22 cellular contexts compared by ENCODE assay signal in the genomic region with DNA sequence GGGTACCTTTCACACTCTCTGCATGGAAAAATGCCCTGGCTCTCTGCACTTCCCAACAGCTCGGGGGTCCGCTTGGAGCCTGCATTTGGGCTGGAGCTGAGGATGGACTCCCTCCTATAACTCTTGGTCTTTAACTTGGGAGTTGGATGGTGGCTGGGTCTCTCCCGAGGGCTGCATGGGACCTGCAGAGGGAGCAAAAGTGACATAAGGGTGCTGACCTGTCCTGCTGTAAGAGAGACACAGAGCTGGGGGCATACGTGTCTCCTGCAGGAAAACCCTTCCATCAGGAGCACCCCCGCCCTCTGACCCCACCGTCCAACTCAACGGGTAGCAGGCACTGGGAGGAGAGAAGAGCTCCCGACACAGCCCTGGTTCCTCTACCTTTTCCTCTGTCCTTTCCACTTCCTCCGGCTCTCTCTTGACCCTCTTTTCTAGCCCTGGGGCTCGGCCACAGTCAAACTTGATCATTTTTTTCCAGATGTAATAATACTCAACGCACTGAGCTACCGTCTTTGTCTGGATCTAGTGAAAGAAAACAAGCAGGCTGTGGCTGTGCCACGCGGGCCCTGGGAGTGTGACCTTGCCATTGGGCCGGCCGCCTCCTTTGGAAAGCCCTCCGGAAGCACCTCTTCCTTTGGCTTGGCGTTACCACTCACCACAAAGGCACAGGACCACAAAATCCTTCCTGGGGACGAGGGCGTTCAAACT. TPM values are rescaled to one million over a fixed set of nuclear protein-coding genes. Genes with fewer than 3 reads are reported as not detected.
DNase-seq lines count a peak whose midpoint lies in the region; ATAC-seq, FAIRE-seq and TF ChIP-seq lines count a peak whose summit lies in the region.
"Had no signal": no experiment of that assay in that cellular context is flagged by ENCODE, and none has a peak within 500 bp of the region (broad histone marks: within the 10 kb centered on the region; RNA-seq: fewer than 3 reads in every experiment).

No MANE protein-coding gene starts in this region.

- no peak for TF ChIP-seq RAD21 in A549 (conservative IDR thresholded peaks at IDR 0.05 in 1 of 2, IDR thresholded peaks at IDR 0.05 in 1 of 2)

- H3K36me3 Mint-ChIP-seq in GM23338 (ENCODE audit: low read depth): no peaks in the 10 kb centered on the region
- no peaks in the 10 kb centered on the region for H3K36me3 Mint-ChIP-seq in endodermal cell (ENCODE audit: low read depth)
- no peaks in the 10 kb centered on the region for H3K36me3 Mint-ChIP-seq in neural crest cell (ENCODE audit: low read depth)
- H3K36me3 Mint-ChIP-seq: activated naive CD4-positive, alpha-beta T cell treated with anti-CD3 and anti-CD28 coated beads, Interleukin-2, amount 50 U/mL, for 72 hours; CD4-positive, CD25-positive, alpha-beta regulatory T cell; WTC11 had no signal

- H3K36me3 ChIP-seq in GM23338 (ENCODE audit: insufficient read depth): no peaks in the 10 kb centered on the region
- H3K36me3 ChIP-seq in endodermal cell (ENCODE audit: control insufficient read depth, insufficient read depth, low read length): no peaks in the 10 kb centered on the region

- H3K4me3 Mint-ChIP-seq in GM23338: no peak overlapping the region; the same call in 2 of the 3 replicates
- no peak overlapping the region for H3K4me3 Mint-ChIP-seq in endodermal cell
- H3K4me3 Mint-ChIP-seq in neural crest cell: no peak overlapping the region
- H3K4me3 Mint-ChIP-seq: activated CD4-positive, alpha-beta memory T cell treated with anti-CD3 and anti-CD28 coated beads, Interleukin-2, amount 10 ng/mL, durations not matched to agents 7 days and 5 days; activated T-cell treated with anti-CD3 and anti-CD28 coated beads, Interleukin-2, amount 50 U/mL, for 4 hours; CD4-positive, CD25-positive, alpha-beta regulatory T cell; WTC11 had no signal

- no peak for TF ChIP-seq EP300 in A549 (IDR thresholded peaks at IDR 0.05)

- H3K9me3 ChIP-seq in A549 (no peaks in the 10 kb centered on the region), endodermal cell (ENCODE audit: control insufficient read depth, low read length) (no peaks in the 10 kb centered on the region)

- POLR2A ChIA-PET in A549 (lab: Yijun Ruan, JAX): no interaction called here

- H3K27ac ChIP-seq in A549 (peak overlapping the region in 1 of 2 experiments; percentile 4; a peak in 1 of 6 replicates), GM23338 (ENCODE audit: low read depth) (no peak overlapping the region), endodermal cell (ENCODE audit: low read depth, low read length) (no peak overlapping the region)

- H4K20me1 ChIP-seq in GM23338 (replicated peaks; ENCODE audit: insufficient read depth): no peaks in the 10 kb centered on the region

- no peak for TF ChIP-seq POLR2A in A549 (IDR thresholded peaks at IDR 0.05; ENCODE audit: low read length)

- H3K27me3 ChIP-seq in GM23338 (ENCODE audit: insufficient read depth): no peaks in the 10 kb centered on the region
- no peaks in the 10 kb centered on the region for H3K27me3 ChIP-seq in endodermal cell (ENCODE audit: control insufficient read depth, insufficient read depth, low read length, poor library complexity, severe bottlenecking)

- no peaks in the 10 kb centered on the region for H3K79me2 ChIP-seq in GM23338 (replicated peaks; ENCODE audit: insufficient read depth)

- H3K27me3 Mint-ChIP-seq in GM23338 (ENCODE audit: insufficient read depth, low read depth, poor library complexity) (peaks cover 10% of the 10 kb centered on the region), endodermal cell (ENCODE audit: insufficient read depth) (no peaks in the 10 kb centered on the region), neural crest cell (ENCODE audit: low read depth) (peaks cover 21% of the 10 kb centered on the region)

- peak overlapping the region; percentile 87; the same call in 1 of the 2 replicates for H2AFZ ChIP-seq in GM23338

- no peak overlapping the region for H3K27ac Mint-ChIP-seq in GM23338
- no peak overlapping the region for H3K27ac Mint-ChIP-seq in endodermal cell
- peak overlapping the region; percentile 60 for H3K27ac Mint-ChIP-seq in neural crest cell (ENCODE audit: unreplicated experiment)
- H3K27ac Mint-ChIP-seq: activated CD4-positive, alpha-beta memory T cell treated with anti-CD3 and anti-CD28 coated beads, Interleukin-2, amount 10 ng/mL, durations not matched to agents 7 days and 5 days; activated naive CD4-positive, alpha-beta T cell treated with anti-CD3 and anti-CD28 coated beads, Interleukin-2, amount 50 U/mL, for 72 hours; CD4-positive, CD25-positive, alpha-beta regulatory T cell; WTC11 had no signal

- H3K4me1 Mint-ChIP-seq in GM23338: peaks cover 6% of the 10 kb centered on the region; the same call in 2 of the 3 replicates
- peaks cover 22% of the 10 kb centered on the region for H3K4me1 Mint-ChIP-seq in endodermal cell
- H3K4me1 Mint-ChIP-seq in neural crest cell: peaks cover 5% of the 10 kb centered on the region

- CTCF ChIA-PET in A549 (lab: Yijun Ruan, JAX): interaction anchor here (0.6 to 4.9 kb wide), 10 partner anchors 8 to 176 kb away, joined by 3 to 24 read pairs (median 6); a partner anchor contains a TSS

- no peaks in the 10 kb centered on the region; the same call in 1 of the 2 replicates for H3F3A ChIP-seq in GM23338 (replicated peaks; ENCODE audit: low read depth)

- 0 out of 3 replicates have a peak overlapping the region, but pooled peaks have one; percentile 14 for H3K4me2 ChIP-seq in A549
- no peak overlapping the region for H3K4me2 ChIP-seq in GM23338
- H3K4me2 ChIP-seq: smooth muscle cell had no signal

- TF ChIP-seq CTCF in A549 (IDR thresholded peaks at IDR 0.05) (no peak), GM23338 (conservative IDR thresholded peaks at IDR 0.05; ENCODE audit: low read depth in 2 of 2) (peak in 1 of 2 experiments; percentile 47; a peak in 2 of 4 replicates), endodermal cell (conservative IDR thresholded peaks at IDR 0.05) (peak; percentile 29), neural crest cell (conservative IDR thresholded peaks at IDR 0.05) (no peak)

- DNase-seq in A549 (ENCODE audit: low read depth in 1 of 2, low spot score in 1 of 2) (no peak), GM23338 (ENCODE audit: low spot score) (no peak), endodermal cell (no peak), neural crest cell (ENCODE audit: low read depth, low spot score) (no peak), midbrain (lab: John Stamatoyannopoulos, UW) (no peak), dedifferentiated amniotic fluid mesenchymal stem cell (ENCODE audit: extremely low spot score) (no peak)
- DNase-seq: activated CD4-positive, alpha-beta memory T cell treated with anti-CD3 and anti-CD28 coated beads, Interleukin-2, amount 10 ng/mL, durations not matched to agents 7 days and 5 days; activated T-cell treated with anti-CD3 and anti-CD28 coated beads, Interleukin-2, amount 50 U/mL, for 4 hours; CD4-positive, CD25-positive, alpha-beta regulatory T cell; DMS153; NCI-H1930; NCI-H446 treated with DMSO at 0.1 percent for 48 hours; RPMI8226; stimulated activated CD4-positive, alpha-beta T cell treated with anti-CD3 and anti-CD28 coated beads, Interleukin-4, amount 100 ng/mL, for 24 hours had no signal

- H3K4me3 ChIP-seq in A549: no peak overlapping the region
- no peak overlapping the region for H3K4me3 ChIP-seq in GM23338
- no peak overlapping the region for H3K4me3 ChIP-seq in endodermal cell (ENCODE audit: low read length)
- H3K4me3 ChIP-seq: smooth muscle cell had no signal

- FAIRE-seq in A549 (lab: Jason Lieb, UNC): no peak
- FAIRE-seq: GM12892 had no signal

- H3K9ac ChIP-seq in endodermal cell (ENCODE audit: extremely low read depth, low read length, poor library complexity, severe bottlenecking): no peak overlapping the region

- WGBS in A549 (ENCODE audit: missing lambda C conversion rate): 73% methylated on average over 20 of the region's 20 CpGs
- WGBS in endodermal cell (ENCODE audit: insufficient coverage in 1 of 2, insufficient read length in 1 of 2), 2 experiments: 88% methylated on average over 18 to 20 of the region's 20 CpGs

- H3K9me2 ChIP-seq in GM23338 (ENCODE audit: insufficient read depth): no peaks in the 10 kb centered on the region

- H3K4me1 ChIP-seq in A549 (peaks cover 7% of the 10 kb centered on the region; the same call in 1 of the 3 replicates), GM23338 (ENCODE audit: insufficient read depth) (no peaks in the 10 kb centered on the region; the same call in 1 of the 2 replicates), endodermal cell (ENCODE audit: control insufficient read depth, insufficient read depth, low read length) (peaks cover 8% of the 10 kb centered on the region)

- ATAC-seq in A549 (peak; percentile 45 to 51; a peak in 3 of 6 replicates), GM23338 (no peak; the same call in 2 of the 3 replicates), GM18502 (IDR thresholded peaks at IDR 0.05; ENCODE audit: poor library complexity, unreplicated experiment) (no peak), HG02885 (IDR thresholded peaks at IDR 0.05; ENCODE audit: poor library complexity, unreplicated experiment) (no peak)
- ATAC-seq: activated naive CD4-positive, alpha-beta T cell treated with anti-CD3 and anti-CD28 coated beads, Interleukin-2, amount 50 U/mL, for 72 hours; activated T-cell treated with anti-CD3 and anti-CD28 coated beads, Interleukin-2, amount 50 U/mL, for 4 hours; HCT116; WTC11 had no signal

- H3K9me3 Mint-ChIP-seq in GM23338: no peaks in the 10 kb centered on the region
- H3K9me3 Mint-ChIP-seq in endodermal cell: no peaks in the 10 kb centered on the region
- H3K9me3 Mint-ChIP-seq in neural crest cell: no peaks in the 10 kb centered on the region
- H3K9me3 Mint-ChIP-seq: activated CD4-positive, alpha-beta memory T cell treated with anti-CD3 and anti-CD28 coated beads, Interleukin-2, amount 10 ng/mL, durations not matched to agents 7 days and 5 days; activated naive CD4-positive, alpha-beta T cell treated with anti-CD3 and anti-CD28 coated beads, Interleukin-2, amount 50 U/mL, for 72 hours; activated T-cell treated with anti-CD3 and anti-CD28 coated beads, Interleukin-2, amount 50 U/mL, for 4 hours; WTC11 had no signal

RNA-seq across cellular contexts. Expression of a gene that starts 6.8 kb away (rescaled TPM):
- 69.6 and 74.3 TPM in 2 replicates for polyA plus RNA-seq in A549 (2011; rRNA removed)
- 111 and 125 TPM in 2 replicates for polyA plus RNA-seq in A549 (2012; cell fraction: cytosol; rRNA removed)
- polyA plus RNA-seq in A549 (2012; cell fraction: nucleus; rRNA removed): 107 and 121 TPM in 2 replicates
- polyA plus RNA-seq in A549 (2017; fragmentation: RNase III; extraction: RNeasy Plus Mini Kit Qiagen cat#74134 plus additional on column Dnase treatment): 92.5 to 101 TPM (median 94.2 TPM) in 3 replicates
- 100.0 and 132 TPM in 2 replicates for polyA minus RNA-seq in A549 (2011; rRNA and poly(A)+ RNA removed)
- 42.9 and 52.0 TPM in 2 replicates for total RNA-seq in GM23338 (2014; rRNA removed; shearing (Covaris generic))
- polyA plus RNA-seq in GM23338 (2016; fragmentation: Nextera tagmentation; extraction: Ambion mirVana): 72.1 and 74.3 TPM in 2 replicates
- total RNA-seq in endodermal cell: 10 to 100 TPM; 66.0 to 73.9 TPM
- 65.0 TPM for polyA plus RNA-seq in endodermal cell (2013, experiment 1 of 2)
- polyA plus RNA-seq in endodermal cell (2013, experiment 2 of 2): 52.9 TPM
- total RNA-seq in neural crest cell: 67.2 and 69.2 TPM in 2 replicates

RNA-seq across cellular contexts. Expression of a gene that starts 37.6 kb away (rescaled TPM):
- polyA plus RNA-seq in A549 (2011; rRNA removed): 10.6 and 12.5 TPM in 2 replicates
- 26.3 and 28.7 TPM in 2 replicates for polyA plus RNA-seq in A549 (2012; cell fraction: cytosol; rRNA removed)
- 62.7 and 66.3 TPM in 2 replicates for polyA plus RNA-seq in A549 (2012; cell fraction: nucleus; rRNA removed)
- polyA plus RNA-seq in A549 (2017; fragmentation: RNase III; extraction: RNeasy Plus Mini Kit Qiagen cat#74134 plus additional on column Dnase treatment): 20.6 to 22.1 TPM (median 20.8 TPM) in 3 replicates
- polyA minus RNA-seq in A549 (2011; rRNA and poly(A)+ RNA removed): 13.7 and 15.6 TPM in 2 replicates
- total RNA-seq in GM23338 (2014; rRNA removed; shearing (Covaris generic)): 19.8 and 28.0 TPM in 2 replicates
- 26.2 and 31.1 TPM in 2 replicates for polyA plus RNA-seq in GM23338 (2016; fragmentation: Nextera tagmentation; extraction: Ambion mirVana)
- 10 to 100 TPM; 14.7 to 22.9 TPM for total RNA-seq in endodermal cell
- polyA plus RNA-seq in endodermal cell (2013, experiment 1 of 2): 21.8 TPM
- polyA plus RNA-seq in endodermal cell (2013, experiment 2 of 2): 15.8 TPM
- 30.0 and 30.2 TPM in 2 replicates for total RNA-seq in neural crest cell

RNA-seq across cellular contexts. Expression of a gene that starts 49.9 kb away (rescaled TPM):
- polyA plus RNA-seq in A549 (2011; rRNA removed): 0.12 and 0.35 TPM in 2 replicates
- 0.09 and 0.23 TPM in 2 replicates for polyA plus RNA-seq in A549 (2012; cell fraction: cytosol; rRNA removed)
- 0.23 and 0.70 TPM in 2 replicates for polyA plus RNA-seq in A549 (2012; cell fraction: nucleus; rRNA removed)
- 0.15 to 0.30 TPM (median 0.17 TPM) in 3 replicates for polyA plus RNA-seq in A549 (2017; fragmentation: RNase III; extraction: RNeasy Plus Mini Kit Qiagen cat#74134 plus additional on column Dnase treatment)
- polyA minus RNA-seq in A549 (2011; rRNA and poly(A)+ RNA removed): 1.8 and 2.3 TPM in 2 replicates
- 10.0 and 11.6 TPM in 2 replicates for total RNA-seq in GM23338 (2014; rRNA removed; shearing (Covaris generic))
- 0.86 and 1.1 TPM in 2 replicates for polyA plus RNA-seq in GM23338 (2016; fragmentation: Nextera tagmentation; extraction: Ambion mirVana)
- 1 to 10 TPM; 2.5 to 3.6 TPM for total RNA-seq in endodermal cell
- 4.1 TPM for polyA plus RNA-seq in endodermal cell (2013, experiment 1 of 2)
- 2.6 TPM for polyA plus RNA-seq in endodermal cell (2013, experiment 2 of 2)
- total RNA-seq in neural crest cell: 0.61 and 0.70 TPM in 2 replicates
- total RNA-seq: activated CD4-positive, alpha-beta memory T cell treated with anti-CD3 and anti-CD28 coated beads, Interleukin-2, amount 10 ng/mL, durations not matched to agents 7 days and 5 days; CD4-positive, CD25-positive, alpha-beta regulatory T cell; lung microvascular endothelial cell had no signal
- polyA plus RNA-seq: CD4-positive, CD25-positive, alpha-beta regulatory T cell had no signal

RNA-seq across cellular contexts. Expression of a gene that starts 51.3 kb away (rescaled TPM):
- polyA plus RNA-seq in A549 (2011; rRNA removed) (not detected in 2 replicates), A549 (2017; fragmentation: RNase III; extraction: RNeasy Plus Mini Kit Qiagen cat#74134 plus additional on column Dnase treatment) (not detected in 3 replicates), GM23338 (2016; fragmentation: Nextera tagmentation; extraction: Ambion mirVana) (0.05 and 0.26 TPM in 2 replicates)
- not detected in 2 replicates for polyA plus RNA-seq in A549 (2012; cell fraction: cytosol; rRNA removed)
- polyA plus RNA-seq in A549 (2012; cell fraction: nucleus; rRNA removed): not detected in 2 replicates
- not detected in 2 replicates for polyA minus RNA-seq in A549 (2011; rRNA and poly(A)+ RNA removed)
- total RNA-seq in GM23338 (2014; rRNA removed; shearing (Covaris generic)): 0.42 TPM in 1 of 2 replicates, not detected in the other
- total RNA-seq in endodermal cell (not detected), neural crest cell (not detected in 2 replicates)
- not detected for polyA plus RNA-seq in endodermal cell (2013, experiment 1 of 2)
- polyA plus RNA-seq in endodermal cell (2013, experiment 2 of 2): not detected
- total RNA-seq: smooth muscle cell had no signal
- polyA plus RNA-seq: smooth muscle cell had no signal

Comparison
In these comparisons a context has a peak if more than half of its experiments do, and no peak if none do; other contexts are left out.
1. ATAC-seq: peak in A549 (2 of 2); none in GM23338 (single experiment), GM18502 (single experiment) and HG02885 (single experiment).